In genomic region chr3:36991923-36992805, GRCh38 we compare ENCODE assay signal across 2 cellular contexts.
A peak's percentile ranks its signal among the peaks of the same experiment; 100 is the strongest.
TF ChIP-seq lines count a peak whose summit lies in the region.

No MANE protein-coding gene starts in this region.

TF ChIP-seq in K562, 482 proteins besides CTCF, POLR2A, EP300 and RAD21 (continues in another document):
- TF ChIP-seq TSC22D4 (tag; IDR thresholded peaks at IDR 0.05), result no peak
- TF ChIP-seq ZNF586 (CRISPR knock-in tag; conservative IDR thresholded peaks at IDR 0.05), result no peak
- TF ChIP-seq, protein P1, sequence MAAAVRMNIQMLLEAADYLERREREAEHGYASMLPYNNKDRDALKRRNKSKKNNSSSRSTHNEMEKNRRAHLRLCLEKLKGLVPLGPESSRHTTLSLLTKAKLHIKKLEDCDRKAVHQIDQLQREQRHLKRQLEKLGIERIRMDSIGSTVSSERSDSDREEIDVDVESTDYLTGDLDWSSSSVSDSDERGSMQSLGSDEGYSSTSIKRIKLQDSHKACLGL (CRISPR knock-in tag; IDR thresholded peaks at IDR 0.05; ENCODE audit: borderline replicate concordance, poor library complexity, severe bottlenecking), result no peak
- no peak for TF ChIP-seq TCF15 (CRISPR knock-in tag; IDR thresholded peaks at IDR 0.05)
- TF ChIP-seq RBM22 (IDR thresholded peaks at IDR 0.05; ENCODE audit: low read depth, low read length, poor library complexity, severe bottlenecking), result no peak
- no peak for TF ChIP-seq MBD2 (IDR thresholded peaks at IDR 0.05; ENCODE audit: borderline replicate concordance, low read depth)
- no peak for TF ChIP-seq BMI1 (IDR thresholded peaks at IDR 0.05; ENCODE audit: low read length)
- TF ChIP-seq GTF2E2 (tag; IDR thresholded peaks at IDR 0.05), result 0 out of 2 replicates have a peak, but pooled peaks have one; percentile 20
- TF ChIP-seq RUNX1 (IDR thresholded peaks at IDR 0.05; ENCODE audit: low read depth), result no peak
- TF ChIP-seq ZNF609 (CRISPR knock-in tag; IDR thresholded peaks at IDR 0.05; ENCODE audit: borderline replicate concordance), result no peak
- no peak for TF ChIP-seq CSDE1 (IDR thresholded peaks at IDR 0.05)
- no peak for TF ChIP-seq NR2F6 (CRISPR knock-in tag; IDR thresholded peaks at IDR 0.05)
- TF ChIP-seq MAFK (IDR thresholded peaks at IDR 0.05; ENCODE audit: low read length), result peak; percentile 89
- TF ChIP-seq ZBTB26 (CRISPR knock-in tag; IDR thresholded peaks at IDR 0.05), result no peak
- no peak for TF ChIP-seq TFAM (CRISPR knock-in tag; conservative IDR thresholded peaks at IDR 0.05)
- no peak for TF ChIP-seq TEAD1 (CRISPR knock-in tag; IDR thresholded peaks at IDR 0.05)
- no peak for TF ChIP-seq FOXP1 (CRISPR knock-in tag; IDR thresholded peaks at IDR 0.05)
- TF ChIP-seq EWSR1 (IDR thresholded peaks at IDR 0.05; ENCODE audit: borderline replicate concordance, low read depth, partially characterized antibody), result no peak
- no peak for TF ChIP-seq FOXK1 (CRISPR knock-in tag; IDR thresholded peaks at IDR 0.05; ENCODE audit: borderline replicate concordance)
- TF ChIP-seq CHD2 (IDR thresholded peaks at IDR 0.05; ENCODE audit: low read depth, low read length), result no peak
- TF ChIP-seq, protein P2, sequence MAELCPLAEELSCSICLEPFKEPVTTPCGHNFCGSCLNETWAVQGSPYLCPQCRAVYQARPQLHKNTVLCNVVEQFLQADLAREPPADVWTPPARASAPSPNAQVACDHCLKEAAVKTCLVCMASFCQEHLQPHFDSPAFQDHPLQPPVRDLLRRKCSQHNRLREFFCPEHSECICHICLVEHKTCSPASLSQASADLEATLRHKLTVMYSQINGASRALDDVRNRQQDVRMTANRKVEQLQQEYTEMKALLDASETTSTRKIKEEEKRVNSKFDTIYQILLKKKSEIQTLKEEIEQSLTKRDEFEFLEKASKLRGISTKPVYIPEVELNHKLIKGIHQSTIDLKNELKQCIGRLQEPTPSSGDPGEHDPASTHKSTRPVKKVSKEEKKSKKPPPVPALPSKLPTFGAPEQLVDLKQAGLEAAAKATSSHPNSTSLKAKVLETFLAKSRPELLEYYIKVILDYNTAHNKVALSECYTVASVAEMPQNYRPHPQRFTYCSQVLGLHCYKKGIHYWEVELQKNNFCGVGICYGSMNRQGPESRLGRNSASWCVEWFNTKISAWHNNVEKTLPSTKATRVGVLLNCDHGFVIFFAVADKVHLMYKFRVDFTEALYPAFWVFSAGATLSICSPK (IDR thresholded peaks at IDR 0.05; ENCODE audit: borderline replicate concordance), result 0 out of 2 replicates have a peak, but pooled peaks have one; percentile 40
- no peak for TF ChIP-seq SMARCC2 (IDR thresholded peaks at IDR 0.05; ENCODE audit: low read depth)
- TF ChIP-seq SRSF9 (IDR thresholded peaks at IDR 0.05; ENCODE audit: borderline replicate concordance, low read depth, low read length), result no peak
- peak; percentile 79; the same call in 1 of the 2 replicates for TF ChIP-seq RNF2 (IDR thresholded peaks at IDR 0.05)

TF ChIP-seq in HepG2, 621 proteins besides CTCF, POLR2A, EP300 and RAD21 (continues in another document):
- TF ChIP-seq ZNF101 (CRISPR knock-in tag; IDR thresholded peaks at IDR 0.05; ENCODE audit: borderline replicate concordance, low read depth) (no peak), ZNF850 (CRISPR knock-in tag; conservative IDR thresholded peaks at IDR 0.05) (no peak), EHMT2 (IDR thresholded peaks at IDR 0.05; ENCODE audit: borderline replicate concordance, low read depth, low read length) (no peak), THAP8 (CRISPR knock-in tag; IDR thresholded peaks at IDR 0.05; ENCODE audit: borderline replicate concordance) (no peak), FOXK1 (CRISPR knock-in tag; IDR thresholded peaks at IDR 0.05; ENCODE audit: borderline replicate concordance, low read depth) (no peak), SPEN (CRISPR knock-in tag; IDR thresholded peaks at IDR 0.05; ENCODE audit: low read depth) (no peak), NAIF1 (CRISPR knock-in tag; IDR thresholded peaks at IDR 0.05; ENCODE audit: borderline replicate concordance) (no peak), ZNF18 (CRISPR knock-in tag; IDR thresholded peaks at IDR 0.05; ENCODE audit: insufficient replicate concordance) (peak; percentile 56), ZNF274 (CRISPR knock-in tag; IDR thresholded peaks at IDR 0.05) (0 out of 2 replicates have a peak, but pooled peaks have one; percentile 81), ZNF20 (CRISPR knock-in tag; IDR thresholded peaks at IDR 0.05) (no peak), BHLHE40 (IDR thresholded peaks at IDR 0.05; ENCODE audit: low read length) (no peak), NR3C1 (CRISPR knock-in tag; IDR thresholded peaks at IDR 0.05) (no peak), IRX3 (CRISPR knock-in tag; IDR thresholded peaks at IDR 0.05; ENCODE audit: borderline replicate concordance, low read depth) (0 out of 2 replicates have a peak, but pooled peaks have one; percentile 46), ZBTB37 (CRISPR knock-in tag; IDR thresholded peaks at IDR 0.05) (no peak), ZNF883 (CRISPR knock-in tag; IDR thresholded peaks at IDR 0.05; ENCODE audit: not compliant biosample characterization) (no peak), NCOA2 (CRISPR knock-in tag; IDR thresholded peaks at IDR 0.05) (no peak), PRDM4 (CRISPR knock-in tag; IDR thresholded peaks at IDR 0.05; ENCODE audit: borderline replicate concordance) (no peak), RORA (CRISPR knock-in tag; IDR thresholded peaks at IDR 0.05) (no peak), CBX1 (IDR thresholded peaks at IDR 0.05; ENCODE audit: low read depth) (no peak), RBM22 (optimal IDR thresholded peaks at IDR 0.05; ENCODE audit: low read length) (no peak), SIX4 (CRISPR knock-in tag; IDR thresholded peaks at IDR 0.05) (no peak), ZNF569 (CRISPR knock-in tag; IDR thresholded peaks at IDR 0.05; ENCODE audit: borderline replicate concordance) (0 out of 2 replicates have a peak, but pooled peaks have one; percentile 32), KAT7 (CRISPR knock-in tag; IDR thresholded peaks at IDR 0.05; ENCODE audit: borderline replicate concordance) (no peak; the same call in 1 of the 2 replicates), ZNF331 (CRISPR knock-in tag; IDR thresholded peaks at IDR 0.05) (0 out of 2 replicates have a peak, but pooled peaks have one; percentile 9), ZNF501 (CRISPR knock-in tag; IDR thresholded peaks at IDR 0.05) (no peak), POLR2G (IDR thresholded peaks at IDR 0.05; ENCODE audit: low read depth, low read length) (no peak), KLF15 (CRISPR knock-in tag; IDR thresholded peaks at IDR 0.05; ENCODE audit: borderline replicate concordance) (no peak), ZNF547 (CRISPR knock-in tag; IDR thresholded peaks at IDR 0.05) (0 out of 2 replicates have a peak, but pooled peaks have one; percentile 92), ZNF460 (CRISPR knock-in tag; IDR thresholded peaks at IDR 0.05; ENCODE audit: borderline replicate concordance) (no peak), ARNT2 (CRISPR knock-in tag; IDR thresholded peaks at IDR 0.05; ENCODE audit: low read depth) (0 out of 2 replicates have a peak, but pooled peaks have one; percentile 36), ASH2L (IDR thresholded peaks at IDR 0.05; ENCODE audit: insufficient read length, low read depth, low read length) (no peak), MAFK (conservative IDR thresholded peaks at IDR 0.05 in 1 of 2, IDR thresholded peaks at IDR 0.05 in 1 of 2; ENCODE audit: low read length in 2 of 2) (peak; percentile 92 to 95), SAP130 (CRISPR knock-in tag; IDR thresholded peaks at IDR 0.05; ENCODE audit: low read depth) (no peak), HNRNPK (IDR thresholded peaks at IDR 0.05; ENCODE audit: low read depth, low read length, poor library complexity, severe bottlenecking) (no peak), SIN3B (IDR thresholded peaks at IDR 0.05; ENCODE audit: low read length) (no peak), HOXA5 (CRISPR knock-in tag; IDR thresholded peaks at IDR 0.05) (no peak), ZNF784 (CRISPR knock-in tag; IDR thresholded peaks at IDR 0.05; ENCODE audit: borderline replicate concordance) (no peak), PAX8 (CRISPR knock-in tag; IDR thresholded peaks at IDR 0.05; ENCODE audit: borderline replicate concordance) (0 out of 2 replicates have a peak, but pooled peaks have one; percentile 67), ATM (IDR thresholded peaks at IDR 0.05; ENCODE audit: borderline replicate concordance) (no peak), ZNF75D (CRISPR knock-in tag; IDR thresholded peaks at IDR 0.05; ENCODE audit: borderline replicate concordance) (no peak), ZNF788 (CRISPR knock-in tag; IDR thresholded peaks at IDR 0.05; ENCODE audit: borderline replicate concordance) (no peak), AGO1 (IDR thresholded peaks at IDR 0.05; ENCODE audit: low read depth, low read length, poor library complexity, severe bottlenecking) (no peak), ZNF33B (CRISPR knock-in tag; IDR thresholded peaks at IDR 0.05) (no peak), JUND (CRISPR knock-in tag; IDR thresholded peaks at IDR 0.05) (no peak), SIX1 (CRISPR knock-in tag; IDR thresholded peaks at IDR 0.05; ENCODE audit: borderline replicate concordance) (no peak)
- TF ChIP-seq, protein P3, sequence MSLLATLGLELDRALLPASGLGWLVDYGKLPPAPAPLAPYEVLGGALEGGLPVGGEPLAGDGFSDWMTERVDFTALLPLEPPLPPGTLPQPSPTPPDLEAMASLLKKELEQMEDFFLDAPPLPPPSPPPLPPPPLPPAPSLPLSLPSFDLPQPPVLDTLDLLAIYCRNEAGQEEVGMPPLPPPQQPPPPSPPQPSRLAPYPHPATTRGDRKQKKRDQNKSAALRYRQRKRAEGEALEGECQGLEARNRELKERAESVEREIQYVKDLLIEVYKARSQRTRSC (CRISPR knock-in tag; IDR thresholded peaks at IDR 0.05; ENCODE audit: low read depth), result no peak
- TF ChIP-seq, protein P4, sequence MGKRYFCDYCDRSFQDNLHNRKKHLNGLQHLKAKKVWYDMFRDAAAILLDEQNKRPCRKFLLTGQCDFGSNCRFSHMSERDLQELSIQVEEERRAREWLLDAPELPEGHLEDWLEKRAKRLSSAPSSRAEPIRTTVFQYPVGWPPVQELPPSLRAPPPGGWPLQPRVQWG (CRISPR knock-in tag; IDR thresholded peaks at IDR 0.05; ENCODE audit: borderline replicate concordance, low read depth), result 0 out of 2 replicates have a peak, but pooled peaks have one; percentile 68
- TF ChIP-seq, protein P5, sequence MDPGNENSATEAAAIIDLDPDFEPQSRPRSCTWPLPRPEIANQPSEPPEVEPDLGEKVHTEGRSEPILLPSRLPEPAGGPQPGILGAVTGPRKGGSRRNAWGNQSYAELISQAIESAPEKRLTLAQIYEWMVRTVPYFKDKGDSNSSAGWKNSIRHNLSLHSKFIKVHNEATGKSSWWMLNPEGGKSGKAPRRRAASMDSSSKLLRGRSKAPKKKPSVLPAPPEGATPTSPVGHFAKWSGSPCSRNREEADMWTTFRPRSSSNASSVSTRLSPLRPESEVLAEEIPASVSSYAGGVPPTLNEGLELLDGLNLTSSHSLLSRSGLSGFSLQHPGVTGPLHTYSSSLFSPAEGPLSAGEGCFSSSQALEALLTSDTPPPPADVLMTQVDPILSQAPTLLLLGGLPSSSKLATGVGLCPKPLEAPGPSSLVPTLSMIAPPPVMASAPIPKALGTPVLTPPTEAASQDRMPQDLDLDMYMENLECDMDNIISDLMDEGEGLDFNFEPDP (CRISPR knock-in tag; conservative IDR thresholded peaks at IDR 0.05), result peak; percentile 99
- TF ChIP-seq, protein P6, sequence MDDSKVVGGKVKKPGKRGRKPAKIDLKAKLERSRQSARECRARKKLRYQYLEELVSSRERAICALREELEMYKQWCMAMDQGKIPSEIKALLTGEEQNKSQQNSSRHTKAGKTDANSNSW (CRISPR knock-in tag; IDR thresholded peaks at IDR 0.05; ENCODE audit: borderline replicate concordance), result no peak
